In the genomic region with DNA sequence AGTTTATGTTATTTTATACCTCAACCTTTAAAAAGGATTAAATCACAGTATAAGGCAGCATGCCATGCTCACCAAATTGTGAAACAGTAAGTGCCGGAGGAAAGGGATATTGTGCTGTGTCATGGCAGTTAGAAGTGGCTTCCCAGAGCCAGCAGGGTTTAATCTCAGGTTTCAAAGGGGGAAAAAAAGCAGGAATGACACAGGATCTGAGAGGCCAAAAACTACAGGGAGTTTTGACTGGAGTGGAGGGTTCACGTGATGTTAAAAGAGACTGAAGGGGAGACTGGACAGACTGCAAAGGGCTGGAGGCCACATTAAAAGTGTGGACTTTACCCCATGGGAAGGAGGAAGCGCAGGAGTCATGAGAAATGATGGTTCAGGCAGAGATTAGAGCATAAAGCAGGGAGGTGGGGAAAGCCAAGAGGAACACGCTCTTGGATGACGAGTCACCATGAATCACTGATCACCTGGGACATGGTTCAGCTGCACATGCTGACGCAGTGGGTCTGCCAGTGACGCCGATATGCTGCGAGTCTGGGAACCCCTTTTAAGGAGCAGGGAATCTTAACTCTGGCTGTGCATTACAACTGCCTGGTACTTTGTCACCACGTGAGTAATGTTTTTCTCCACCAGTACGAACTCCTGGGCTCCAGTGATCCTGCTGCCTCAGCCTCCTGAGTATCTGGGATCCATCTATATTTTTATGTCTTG, we compare ENCODE assay signal across 8 cellular contexts. TPM values are rescaled to one million over a fixed set of nuclear protein-coding genes. Genes with fewer than 3 reads are reported as not detected.
DNase-seq lines count a peak whose midpoint lies in the region; ATAC-seq, FAIRE-seq and TF ChIP-seq lines count a peak whose summit lies in the region.

No MANE protein-coding gene starts in this region.

- no peaks in the 10 kb centered on the region for H3K36me3 ChIP-seq in adrenal gland (replicated peaks in 1 of 2)
- no peaks in the 10 kb centered on the region for H3K36me3 ChIP-seq in hepatocyte (replicated peaks; ENCODE audit: insufficient read depth, low read depth)

- peak; percentile 1 to 11; a peak in 1 of 5 replicates for TF ChIP-seq RAD21 in A549 (conservative IDR thresholded peaks at IDR 0.05 in 1 of 2, IDR thresholded peaks at IDR 0.05 in 1 of 2)

- TF ChIP-seq POLR2A in A549 (IDR thresholded peaks at IDR 0.05; ENCODE audit: low read length): peak; percentile 33; the same call in 1 of the 2 replicates
- peak in 1 of 2 donors; percentile 43 for TF ChIP-seq POLR2A in adrenal gland (IDR thresholded peaks at IDR 0.05)

- H3K4me2 ChIP-seq in A549 (peak overlapping the region; percentile 75), hepatocyte (peak overlapping the region; percentile 61)

- H4K20me1 ChIP-seq in hepatocyte (ENCODE audit: insufficient read depth, poor library complexity, severe bottlenecking): peaks cover 11% of the 10 kb centered on the region

- CTCF ChIA-PET in A549 (lab: Yijun Ruan, JAX): no interaction called here

- peaks cover 24% of the 10 kb centered on the region for H3K79me2 ChIP-seq in hepatocyte

- no peaks in the 10 kb centered on the region for H3K9me2 ChIP-seq in hepatocyte (replicated peaks; ENCODE audit: insufficient read depth)

- TF ChIP-seq CTCF in A549 (IDR thresholded peaks at IDR 0.05) (no peak), adrenal gland (IDR thresholded peaks at IDR 0.05) (no peak), hepatocyte (IDR thresholded peaks at IDR 0.05; ENCODE audit: poor library complexity) (no peak)

- no peaks in the 10 kb centered on the region for H3K27me3 ChIP-seq in adrenal gland
- no peaks in the 10 kb centered on the region for H3K27me3 ChIP-seq in hepatocyte

- H3K4me1 ChIP-seq in A549 (peaks cover 53% of the 10 kb centered on the region), adrenal gland (replicated peaks in 1 of 2) (peaks cover 9 to 23% of the 10 kb centered on the region in 2 donors), hepatocyte (ENCODE audit: insufficient read depth) (peaks cover 12% of the 10 kb centered on the region)

- ATAC-seq in A549: peak; percentile 87 to 91
- peak; percentile 92 for ATAC-seq in sciatic nerve
- ATAC-seq in HG03159 (IDR thresholded peaks at IDR 0.05; ENCODE audit: unreplicated experiment): no peak
- ATAC-seq in GM19467 (IDR thresholded peaks at IDR 0.05; ENCODE audit: unreplicated experiment): no peak

- TF ChIP-seq EP300 in A549 (IDR thresholded peaks at IDR 0.05): peak; percentile 91 to 96; a peak in 4 of 5 replicates

- H3K9me3 ChIP-seq in A549: no peaks in the 10 kb centered on the region
- H3K9me3 ChIP-seq in adrenal gland (replicated peaks in 1 of 3): no peaks in the 10 kb centered on the region
- H3K9me3 ChIP-seq in hepatocyte (ENCODE audit: low read depth): no peaks in the 10 kb centered on the region

- no peak overlapping the region for H2AFZ ChIP-seq in hepatocyte

- H3K4me3 ChIP-seq in A549 (peak overlapping the region; percentile 54), adrenal gland (no peak overlapping the region), hepatocyte (no peak overlapping the region)

- POLR2A ChIA-PET in A549 (lab: Yijun Ruan, JAX): interaction anchor here (1.2 kb wide), 1 partner anchor 123 kb away, joined by 5 read pairs; no protein-coding TSS in a partner anchor

- peak overlapping the region; percentile 98 to 99 for H3K27ac ChIP-seq in A549
- peak overlapping the region in 4 of 5 donors; percentile 33 to 83 (median 62) for H3K27ac ChIP-seq in adrenal gland
- peak overlapping the region; percentile 80 for H3K27ac ChIP-seq in hepatocyte

- DNase-seq in A549 (ENCODE audit: low read depth in 1 of 2, low spot score in 1 of 2): peak; percentile 90 to 99
- DNase-seq in HS-27A (ENCODE audit: low read depth): peak; percentile 96
- DNase-seq in adrenal gland: peak; percentile 67 to 89 (median 81)
- peak; percentile 92 for DNase-seq in hepatocyte (ENCODE audit: low spot score)
- DNase-seq in sciatic nerve (ENCODE audit: low spot score): no peak
- no peak for DNase-seq in stimulated activated naive CD4-positive, alpha-beta T cell (lab: John Stamatoyannopoulos, UW)

- 0% methylated on average over 11 of the region's 11 CpGs for WGBS in A549 (ENCODE audit: missing lambda C conversion rate)
- 15 to 37% (median 27%) methylated on average over 11 of the region's 11 CpGs for WGBS in adrenal gland, 4 donors
- WGBS in hepatocyte (ENCODE audit: low lambda C conversion rate, missing lambda C conversion rate): 19% methylated on average over 11 of the region's 11 CpGs

- intact Hi-C loops in adrenal gland (cut with DNase I): loop anchor here in 1 of 2 donors (10.0 kb wide), 1 partner anchor 47 kb away; the partner anchor contains the start of gene MPPE1
- intact Hi-C loops in sciatic nerve (cut with DNase I): no loop called here

- peak; percentile 91 for FAIRE-seq in A549 (lab: Jason Lieb, UNC)

TF ChIP-seq in A549, 52 proteins besides CTCF, POLR2A, EP300 and RAD21 (continues in another document):
- TF ChIP-seq, protein P1, sequence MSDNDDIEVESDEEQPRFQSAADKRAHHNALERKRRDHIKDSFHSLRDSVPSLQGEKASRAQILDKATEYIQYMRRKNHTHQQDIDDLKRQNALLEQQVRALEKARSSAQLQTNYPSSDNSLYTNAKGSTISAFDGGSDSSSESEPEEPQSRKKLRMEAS (IDR thresholded peaks at IDR 0.05): peak; percentile 84; the same call in 1 of the 2 replicates
- TF ChIP-seq KDM1A (IDR thresholded peaks at IDR 0.05; ENCODE audit: low read depth) (no peak), RFX5 (IDR thresholded peaks at IDR 0.05) (no peak), RCOR1 (IDR thresholded peaks at IDR 0.05; ENCODE audit: low read depth, low read length) (no peak), JUN (IDR thresholded peaks at IDR 0.05) (peak; percentile 93 to 94), HMGXB4 (CRISPR knock-in tag; IDR thresholded peaks at IDR 0.05; ENCODE audit: borderline replicate concordance) (no peak), HOXA7 (CRISPR knock-in tag; IDR thresholded peaks at IDR 0.05) (peak; percentile 15), HEYL (CRISPR knock-in tag; IDR thresholded peaks at IDR 0.05) (no peak), HDAC2 (IDR thresholded peaks at IDR 0.05) (no peak), KDM5A (IDR thresholded peaks at IDR 0.05) (no peak), CHD2 (IDR thresholded peaks at IDR 0.05; ENCODE audit: low read length, partially characterized antibody) (no peak), HOXB13 (CRISPR knock-in tag; IDR thresholded peaks at IDR 0.05; ENCODE audit: low read depth) (peak; percentile 60; the same call in 1 of the 2 replicates), TFCP2L1 (CRISPR knock-in tag; IDR thresholded peaks at IDR 0.05) (no peak)

RNA-seq across cellular contexts. Expression of gene CHMP1B, which starts 6.1 kb away (rescaled TPM):
- polyA plus RNA-seq in A549 (2011; rRNA removed): 53.0 and 60.8 TPM in 2 replicates
- 36.0 and 39.7 TPM in 2 replicates for polyA plus RNA-seq in A549 (2012; cell fraction: cytosol; rRNA removed)
- polyA plus RNA-seq in A549 (2012; cell fraction: nucleus; rRNA removed): 18.5 and 36.3 TPM in 2 replicates
- polyA plus RNA-seq in A549 (2017; fragmentation: RNase III; extraction: RNeasy Plus Mini Kit Qiagen cat#74134 plus additional on column Dnase treatment): 34.4 to 44.9 TPM (median 39.3 TPM) in 3 replicates
- polyA minus RNA-seq in A549 (2011; rRNA and poly(A)+ RNA removed): 38.6 and 41.5 TPM in 2 replicates
- total RNA-seq in adrenal gland: 10 to 100 TPM; 37.8 to 44.4 (median 41.5) TPM
- polyA plus RNA-seq in adrenal gland: 10 to 100 TPM; 17.5 to 52.6 (median 29.1) TPM
- total RNA-seq in hepatocyte: 83.1 and 85.3 TPM in 2 replicates
- polyA plus RNA-seq in hepatocyte: 56.6 and 70.1 TPM in 2 replicates
- 27.1 TPM for total RNA-seq in sciatic nerve

RNA-seq across cellular contexts. Expression of gene MPPE1, which starts 50.8 kb away (rescaled TPM):
- polyA plus RNA-seq in A549 (2011; rRNA removed) (23.2 and 26.4 TPM in 2 replicates), A549 (2017; fragmentation: RNase III; extraction: RNeasy Plus Mini Kit Qiagen cat#74134 plus additional on column Dnase treatment) (18.5 to 20.4 TPM (median 19.5 TPM) in 3 replicates), adrenal gland (10 to 100 TPM; 23.1 to 29.7 (median 24.0) TPM), hepatocyte (45.5 and 52.7 TPM in 2 replicates)
- polyA plus RNA-seq in A549 (2012; cell fraction: cytosol; rRNA removed): 13.3 and 15.1 TPM in 2 replicates
- polyA plus RNA-seq in A549 (2012; cell fraction: nucleus; rRNA removed): 29.2 and 33.9 TPM in 2 replicates
- 12.9 and 18.9 TPM in 2 replicates for polyA minus RNA-seq in A549 (2011; rRNA and poly(A)+ RNA removed)
- total RNA-seq in adrenal gland (10 to 100 TPM; 17.0 to 44.7 (median 32.9) TPM), hepatocyte (28.5 and 59.3 TPM in 2 replicates), sciatic nerve (41.6 TPM)

Comparison
In these comparisons a context has a peak if more than half of its experiments do, and no peak if none do; other contexts are left out.
1. ATAC-seq: peak in A549 (2 of 2) and sciatic nerve (single experiment); none in HG03159 (single experiment) and GM19467 (single experiment).
2. DNase-seq: peak in A549 (2 of 2), HS-27A (single experiment), adrenal gland (7 of 7) and hepatocyte (single experiment); none in sciatic nerve (single experiment) and stimulated activated naive CD4-positive, alpha-beta T cell (0 of 6).
3. Peak in every context shown above with its lines, with median percentiles within 50 percentile points of each other: H3K27ac ChIP-seq.